In genomic region chr2:77604953-77605947, GRCh38 we compare ENCODE assay signal across 1 cellular context.
A peak's percentile ranks its signal among the peaks of the same experiment; 100 is the strongest.
TF ChIP-seq lines count a peak whose summit lies in the region.

No MANE protein-coding gene starts in this region.

TF ChIP-seq in HepG2, 621 proteins besides CTCF, POLR2A, EP300 and RAD21 (continued from another document and continues in another):
- TF ChIP-seq DBP (CRISPR knock-in tag; IDR thresholded peaks at IDR 0.05; ENCODE audit: not compliant biosample characterization) = no peak
- no peak for TF ChIP-seq ZNF224 (CRISPR knock-in tag; IDR thresholded peaks at IDR 0.05)
- TF ChIP-seq ZNF180 (CRISPR knock-in tag; IDR thresholded peaks at IDR 0.05; ENCODE audit: borderline replicate concordance, low read depth) = no peak
- TF ChIP-seq ZNF781 (CRISPR knock-in tag; IDR thresholded peaks at IDR 0.05; ENCODE audit: borderline replicate concordance, not compliant biosample characterization) = no peak
- TF ChIP-seq ZNF431 (CRISPR knock-in tag; IDR thresholded peaks at IDR 0.05; ENCODE audit: borderline replicate concordance, low read depth) = no peak
- TF ChIP-seq HDAC2 (CRISPR knock-in tag; IDR thresholded peaks at IDR 0.05) = no peak
- TF ChIP-seq MEF2D (CRISPR knock-in tag; IDR thresholded peaks at IDR 0.05) = 0 out of 2 replicates have a peak, but pooled peaks have one; percentile 30
- TF ChIP-seq ZNF558 (CRISPR knock-in tag; IDR thresholded peaks at IDR 0.05; ENCODE audit: borderline replicate concordance) = no peak
- no peak for TF ChIP-seq HNF4G (IDR thresholded peaks at IDR 0.05; ENCODE audit: borderline replicate concordance, low read depth, low read length)
- no peak for TF ChIP-seq HNF4G (CRISPR knock-in tag; IDR thresholded peaks at IDR 0.05; ENCODE audit: borderline replicate concordance, low read depth)
- no peak for TF ChIP-seq MAX (IDR thresholded peaks at IDR 0.05)
- TF ChIP-seq NFE2L1 (CRISPR knock-in tag; IDR thresholded peaks at IDR 0.05; ENCODE audit: borderline replicate concordance) = no peak
- TF ChIP-seq SCMH1 (CRISPR knock-in tag; IDR thresholded peaks at IDR 0.05; ENCODE audit: borderline replicate concordance) = no peak
- peak; percentile 39; the same call in 1 of the 2 replicates for TF ChIP-seq NR2F6 (IDR thresholded peaks at IDR 0.05)
- TF ChIP-seq NR2F6 (CRISPR knock-in tag; IDR thresholded peaks at IDR 0.05) = no peak
- TF ChIP-seq, protein P1, sequence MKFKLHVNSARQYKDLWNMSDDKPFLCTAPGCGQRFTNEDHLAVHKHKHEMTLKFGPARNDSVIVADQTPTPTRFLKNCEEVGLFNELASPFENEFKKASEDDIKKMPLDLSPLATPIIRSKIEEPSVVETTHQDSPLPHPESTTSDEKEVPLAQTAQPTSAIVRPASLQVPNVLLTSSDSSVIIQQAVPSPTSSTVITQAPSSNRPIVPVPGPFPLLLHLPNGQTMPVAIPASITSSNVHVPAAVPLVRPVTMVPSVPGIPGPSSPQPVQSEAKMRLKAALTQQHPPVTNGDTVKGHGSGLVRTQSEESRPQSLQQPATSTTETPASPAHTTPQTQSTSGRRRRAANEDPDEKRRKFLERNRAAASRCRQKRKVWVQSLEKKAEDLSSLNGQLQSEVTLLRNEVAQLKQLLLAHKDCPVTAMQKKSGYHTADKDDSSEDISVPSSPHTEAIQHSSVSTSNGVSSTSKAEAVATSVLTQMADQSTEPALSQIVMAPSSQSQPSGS (CRISPR knock-in tag; IDR thresholded peaks at IDR 0.05) = no peak
- no peak for TF ChIP-seq FOXA1 (IDR thresholded peaks at IDR 0.05)
- 0 out of 2 replicates have a peak, but pooled peaks have one; percentile 17 for TF ChIP-seq FOXA1 (CRISPR knock-in tag; IDR thresholded peaks at IDR 0.05)
- TF ChIP-seq ZNF749 (CRISPR knock-in tag; IDR thresholded peaks at IDR 0.05; ENCODE audit: borderline replicate concordance) = no peak
- TF ChIP-seq ZNF335 (CRISPR knock-in tag; IDR thresholded peaks at IDR 0.05) = no peak
- no peak for TF ChIP-seq ZNF672 (CRISPR knock-in tag; IDR thresholded peaks at IDR 0.05)
- TF ChIP-seq ATF5 (CRISPR knock-in tag; IDR thresholded peaks at IDR 0.05; ENCODE audit: low read depth) = no peak
- 0 out of 2 replicates have a peak, but pooled peaks have one; percentile 12 for TF ChIP-seq RARA (CRISPR knock-in tag; IDR thresholded peaks at IDR 0.05)
- TF ChIP-seq ZNF253 (CRISPR knock-in tag; IDR thresholded peaks at IDR 0.05; ENCODE audit: borderline replicate concordance) = no peak
- 0 out of 2 replicates have a peak, but pooled peaks have one; percentile 29 for TF ChIP-seq MED1 (CRISPR knock-in tag; IDR thresholded peaks at IDR 0.05)
- TF ChIP-seq MBNL3 (CRISPR knock-in tag; conservative IDR thresholded peaks at IDR 0.05) = no peak
- no peak for TF ChIP-seq NR3C1 (CRISPR knock-in tag; IDR thresholded peaks at IDR 0.05)
- TF ChIP-seq, protein P2, sequence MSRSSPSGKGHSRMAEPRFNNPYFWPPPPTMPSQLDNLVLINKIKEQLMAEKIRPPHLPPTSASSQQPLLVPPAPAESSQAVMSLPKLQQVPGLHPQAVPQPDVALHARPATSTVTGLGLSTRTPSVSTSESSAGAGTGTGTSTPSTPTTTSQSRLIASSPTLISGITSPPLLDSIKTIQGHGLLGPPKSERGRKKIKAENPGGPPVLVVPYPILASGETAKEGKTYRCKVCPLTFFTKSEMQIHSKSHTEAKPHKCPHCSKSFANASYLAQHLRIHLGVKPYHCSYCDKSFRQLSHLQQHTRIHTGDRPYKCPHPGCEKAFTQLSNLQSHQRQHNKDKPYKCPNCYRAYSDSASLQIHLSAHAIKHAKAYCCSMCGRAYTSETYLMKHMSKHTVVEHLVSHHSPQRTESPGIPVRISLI (CRISPR knock-in tag; IDR thresholded peaks at IDR 0.05; ENCODE audit: borderline replicate concordance) = no peak
- no peak for TF ChIP-seq ZNF644 (CRISPR knock-in tag; IDR thresholded peaks at IDR 0.05; ENCODE audit: low read depth)
- no peak for TF ChIP-seq ATF1 (CRISPR knock-in tag; IDR thresholded peaks at IDR 0.05)
- no peak for TF ChIP-seq NR2C2 (CRISPR knock-in tag; IDR thresholded peaks at IDR 0.05; ENCODE audit: borderline replicate concordance)
- TF ChIP-seq, protein P3, sequence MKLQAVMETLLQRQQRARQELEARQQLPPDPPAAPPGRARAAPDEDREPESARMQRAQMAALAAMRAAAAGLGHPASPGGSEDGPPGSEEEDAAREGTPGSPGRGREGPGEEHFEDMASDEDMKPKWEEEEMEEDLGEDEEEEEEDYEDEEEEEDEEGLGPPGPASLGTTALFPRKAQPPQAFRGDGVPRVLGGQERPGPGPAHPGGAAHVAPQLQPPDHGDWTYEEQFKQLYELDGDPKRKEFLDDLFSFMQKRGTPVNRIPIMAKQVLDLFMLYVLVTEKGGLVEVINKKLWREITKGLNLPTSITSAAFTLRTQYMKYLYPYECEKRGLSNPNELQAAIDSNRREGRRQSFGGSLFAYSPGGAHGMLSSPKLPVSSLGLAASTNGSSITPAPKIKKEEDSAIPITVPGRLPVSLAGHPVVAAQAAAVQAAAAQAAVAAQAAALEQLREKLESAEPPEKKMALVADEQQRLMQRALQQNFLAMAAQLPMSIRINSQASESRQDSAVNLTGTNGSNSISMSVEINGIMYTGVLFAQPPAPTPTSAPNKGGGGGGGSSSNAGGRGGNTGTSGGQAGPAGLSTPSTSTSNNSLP (IDR thresholded peaks at IDR 0.05; ENCODE audit: low read depth, low read length) = peak; percentile 88
- TF ChIP-seq ZNF34 (CRISPR knock-in tag; IDR thresholded peaks at IDR 0.05; ENCODE audit: borderline replicate concordance) = no peak
- TF ChIP-seq RBM22 (optimal IDR thresholded peaks at IDR 0.05; ENCODE audit: low read length) = no peak
- TF ChIP-seq, protein P4, sequence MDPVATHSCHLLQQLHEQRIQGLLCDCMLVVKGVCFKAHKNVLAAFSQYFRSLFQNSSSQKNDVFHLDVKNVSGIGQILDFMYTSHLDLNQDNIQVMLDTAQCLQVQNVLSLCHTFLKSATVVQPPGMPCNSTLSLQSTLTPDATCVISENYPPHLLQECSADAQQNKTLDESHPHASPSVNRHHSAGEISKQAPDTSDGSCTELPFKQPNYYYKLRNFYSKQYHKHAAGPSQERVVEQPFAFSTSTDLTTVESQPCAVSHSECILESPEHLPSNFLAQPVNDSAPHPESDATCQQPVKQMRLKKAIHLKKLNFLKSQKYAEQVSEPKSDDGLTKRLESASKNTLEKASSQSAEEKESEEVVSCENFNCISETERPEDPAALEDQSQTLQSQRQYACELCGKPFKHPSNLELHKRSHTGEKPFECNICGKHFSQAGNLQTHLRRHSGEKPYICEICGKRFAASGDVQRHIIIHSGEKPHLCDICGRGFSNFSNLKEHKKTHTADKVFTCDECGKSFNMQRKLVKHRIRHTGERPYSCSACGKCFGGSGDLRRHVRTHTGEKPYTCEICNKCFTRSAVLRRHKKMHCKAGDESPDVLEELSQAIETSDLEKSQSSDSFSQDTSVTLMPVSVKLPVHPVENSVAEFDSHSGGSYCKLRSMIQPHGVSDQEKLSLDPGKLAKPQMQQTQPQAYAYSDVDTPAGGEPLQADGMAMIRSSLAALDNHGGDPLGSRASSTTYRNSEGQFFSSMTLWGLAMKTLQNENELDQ (CRISPR knock-in tag; IDR thresholded peaks at IDR 0.05; ENCODE audit: borderline replicate concordance) = no peak
- peak; percentile 29; the same call in 1 of the 2 replicates for TF ChIP-seq TCF7 (IDR thresholded peaks at IDR 0.05; ENCODE audit: low read depth)
- TF ChIP-seq U2AF2 (IDR thresholded peaks at IDR 0.05; ENCODE audit: low read depth, low read length) = no peak
- no peak for TF ChIP-seq KAT2B (IDR thresholded peaks at IDR 0.05; ENCODE audit: borderline replicate concordance, low read depth, low read length)
- no peak for TF ChIP-seq PPARG (CRISPR knock-in tag; conservative IDR thresholded peaks at IDR 0.05)
- TF ChIP-seq, protein P5, sequence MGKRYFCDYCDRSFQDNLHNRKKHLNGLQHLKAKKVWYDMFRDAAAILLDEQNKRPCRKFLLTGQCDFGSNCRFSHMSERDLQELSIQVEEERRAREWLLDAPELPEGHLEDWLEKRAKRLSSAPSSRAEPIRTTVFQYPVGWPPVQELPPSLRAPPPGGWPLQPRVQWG (CRISPR knock-in tag; IDR thresholded peaks at IDR 0.05; ENCODE audit: borderline replicate concordance, low read depth) = no peak
- no peak for TF ChIP-seq ATF3 (CRISPR knock-in tag; IDR thresholded peaks at IDR 0.05)
- peak; percentile 68; the same call in 1 of the 2 replicates for TF ChIP-seq NR2F2 (IDR thresholded peaks at IDR 0.05; ENCODE audit: borderline replicate concordance, low read depth)
- TF ChIP-seq ZFP62 (CRISPR knock-in tag; IDR thresholded peaks at IDR 0.05) = no peak
- peak; percentile 33; the same call in 1 of the 2 replicates for TF ChIP-seq FOXA3 (CRISPR knock-in tag; IDR thresholded peaks at IDR 0.05)
- TF ChIP-seq FOXK2 (IDR thresholded peaks at IDR 0.05) = no peak
- no peak for TF ChIP-seq ZNF792 (CRISPR knock-in tag; IDR thresholded peaks at IDR 0.05)
- TF ChIP-seq, protein P6, sequence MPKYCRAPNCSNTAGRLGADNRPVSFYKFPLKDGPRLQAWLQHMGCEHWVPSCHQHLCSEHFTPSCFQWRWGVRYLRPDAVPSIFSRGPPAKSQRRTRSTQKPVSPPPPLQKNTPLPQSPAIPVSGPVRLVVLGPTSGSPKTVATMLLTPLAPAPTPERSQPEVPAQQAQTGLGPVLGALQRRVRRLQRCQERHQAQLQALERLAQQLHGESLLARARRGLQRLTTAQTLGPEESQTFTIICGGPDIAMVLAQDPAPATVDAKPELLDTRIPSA (CRISPR knock-in tag; IDR thresholded peaks at IDR 0.05; ENCODE audit: borderline replicate concordance) = no peak
- no peak for TF ChIP-seq SMAD1 (CRISPR knock-in tag; IDR thresholded peaks at IDR 0.05; ENCODE audit: borderline replicate concordance, low read depth)
- no peak for TF ChIP-seq ZNF777 (CRISPR knock-in tag; IDR thresholded peaks at IDR 0.05)
- TF ChIP-seq SYNCRIP (IDR thresholded peaks at IDR 0.05; ENCODE audit: insufficient read depth, low read depth, low read length) = no peak
- TF ChIP-seq ZNF143 (CRISPR knock-in tag; IDR thresholded peaks at IDR 0.05) = no peak
- no peak for TF ChIP-seq FLYWCH1 (CRISPR knock-in tag; IDR thresholded peaks at IDR 0.05)
- no peak for TF ChIP-seq RBAK (CRISPR knock-in tag; IDR thresholded peaks at IDR 0.05)
- TF ChIP-seq KLF6 (CRISPR knock-in tag; IDR thresholded peaks at IDR 0.05) = no peak
- TF ChIP-seq, protein P7, sequence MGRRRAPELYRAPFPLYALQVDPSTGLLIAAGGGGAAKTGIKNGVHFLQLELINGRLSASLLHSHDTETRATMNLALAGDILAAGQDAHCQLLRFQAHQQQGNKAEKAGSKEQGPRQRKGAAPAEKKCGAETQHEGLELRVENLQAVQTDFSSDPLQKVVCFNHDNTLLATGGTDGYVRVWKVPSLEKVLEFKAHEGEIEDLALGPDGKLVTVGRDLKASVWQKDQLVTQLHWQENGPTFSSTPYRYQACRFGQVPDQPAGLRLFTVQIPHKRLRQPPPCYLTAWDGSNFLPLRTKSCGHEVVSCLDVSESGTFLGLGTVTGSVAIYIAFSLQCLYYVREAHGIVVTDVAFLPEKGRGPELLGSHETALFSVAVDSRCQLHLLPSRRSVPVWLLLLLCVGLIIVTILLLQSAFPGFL (CRISPR knock-in tag; IDR thresholded peaks at IDR 0.05) = no peak
- TF ChIP-seq ZKSCAN5 (CRISPR knock-in tag; IDR thresholded peaks at IDR 0.05) = no peak
- TF ChIP-seq ZNF207 (IDR thresholded peaks at IDR 0.05; ENCODE audit: borderline replicate concordance) = no peak
- no peak for TF ChIP-seq ZNF451 (CRISPR knock-in tag; IDR thresholded peaks at IDR 0.05)
- no peak for TF ChIP-seq ZNF510 (CRISPR knock-in tag; IDR thresholded peaks at IDR 0.05; ENCODE audit: low read depth)
- TF ChIP-seq SOX13 (IDR thresholded peaks at IDR 0.05) = 0 out of 2 replicates have a peak, but pooled peaks have one; percentile 40
- peak in 1 of 2 experiments; percentile 54; a peak in 1 of 4 replicates for TF ChIP-seq SOX13 (CRISPR knock-in tag; conservative IDR thresholded peaks at IDR 0.05 in 1 of 2, IDR thresholded peaks at IDR 0.05 in 1 of 2)
- TF ChIP-seq ZFP1 (CRISPR knock-in tag; IDR thresholded peaks at IDR 0.05) = no peak
- no peak for TF ChIP-seq RBFOX2 (IDR thresholded peaks at IDR 0.05; ENCODE audit: low read depth, low read length)
- no peak for TF ChIP-seq TGIF2 (CRISPR knock-in tag; IDR thresholded peaks at IDR 0.05)
- no peak for TF ChIP-seq ZNF225 (CRISPR knock-in tag; IDR thresholded peaks at IDR 0.05)
- no peak for TF ChIP-seq MEIS1 (CRISPR knock-in tag; IDR thresholded peaks at IDR 0.05; ENCODE audit: borderline replicate concordance)
- TF ChIP-seq, protein P8, sequence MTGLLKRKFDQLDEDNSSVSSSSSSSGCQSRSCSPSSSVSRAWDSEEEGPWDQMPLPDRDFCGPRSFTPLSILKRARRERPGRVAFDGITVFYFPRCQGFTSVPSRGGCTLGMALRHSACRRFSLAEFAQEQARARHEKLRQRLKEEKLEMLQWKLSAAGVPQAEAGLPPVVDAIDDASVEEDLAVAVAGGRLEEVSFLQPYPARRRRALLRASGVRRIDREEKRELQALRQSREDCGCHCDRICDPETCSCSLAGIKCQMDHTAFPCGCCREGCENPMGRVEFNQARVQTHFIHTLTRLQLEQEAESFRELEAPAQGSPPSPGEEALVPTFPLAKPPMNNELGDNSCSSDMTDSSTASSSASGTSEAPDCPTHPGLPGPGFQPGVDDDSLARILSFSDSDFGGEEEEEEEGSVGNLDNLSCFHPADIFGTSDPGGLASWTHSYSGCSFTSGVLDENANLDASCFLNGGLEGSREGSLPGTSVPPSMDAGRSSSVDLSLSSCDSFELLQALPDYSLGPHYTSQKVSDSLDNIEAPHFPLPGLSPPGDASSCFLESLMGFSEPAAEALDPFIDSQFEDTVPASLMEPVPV (CRISPR knock-in tag; IDR thresholded peaks at IDR 0.05) = no peak
- TF ChIP-seq MED8 (CRISPR knock-in tag; IDR thresholded peaks at IDR 0.05; ENCODE audit: insufficient replicate concordance) = no peak
- peak; percentile 35; the same call in 1 of the 2 replicates for TF ChIP-seq HNF4A (CRISPR knock-in tag; IDR thresholded peaks at IDR 0.05)
- no peak for TF ChIP-seq ZNF549 (CRISPR knock-in tag; IDR thresholded peaks at IDR 0.05)
